In the genomic region with DNA sequence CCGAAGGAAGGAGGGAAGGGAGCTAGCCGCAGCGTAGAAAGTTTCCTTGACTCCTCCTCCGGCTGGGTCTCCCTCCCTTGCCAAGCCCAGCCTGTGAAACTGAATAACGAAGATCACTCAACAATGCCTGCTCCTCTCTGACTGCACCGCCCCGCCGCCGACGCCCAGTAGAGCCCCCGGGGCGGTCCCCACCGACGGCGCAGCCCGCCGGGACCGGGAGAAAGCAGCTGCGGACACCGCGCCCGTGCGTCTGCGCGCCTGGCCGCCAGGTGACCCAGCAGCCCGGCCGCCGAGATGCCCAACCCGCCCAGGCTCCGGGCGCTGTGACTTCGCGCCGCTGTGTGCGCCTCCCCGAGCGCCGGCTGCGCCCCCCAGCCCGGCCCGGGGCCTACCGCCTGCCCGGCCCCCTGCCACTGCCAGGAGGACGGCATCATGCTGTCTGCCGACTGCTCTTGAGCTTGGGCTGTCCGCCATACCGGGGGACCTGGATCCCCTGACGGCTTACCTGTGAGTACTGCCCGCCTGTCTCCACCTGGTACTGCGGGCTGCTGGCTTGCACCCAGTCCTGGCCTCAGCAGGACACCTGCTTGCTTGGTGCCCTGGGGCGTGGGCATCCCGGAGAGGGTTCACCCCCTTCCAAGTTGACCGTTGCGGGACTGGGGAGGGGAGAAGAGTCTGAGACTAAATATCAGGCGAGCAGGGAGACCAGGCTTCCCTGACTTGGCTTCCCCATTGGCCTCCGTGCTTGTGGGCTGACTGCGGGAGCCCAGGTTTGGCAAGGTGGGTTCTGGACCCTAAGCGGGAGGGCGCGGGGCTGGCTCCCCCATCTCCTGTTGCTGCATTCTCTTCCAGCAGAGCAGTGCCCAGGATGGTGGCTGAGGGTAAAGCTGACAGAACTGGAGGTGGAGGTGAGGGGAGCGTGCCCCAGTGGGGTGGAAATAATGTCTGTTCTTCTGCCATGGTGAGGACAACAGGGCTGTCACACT, we compare ENCODE assay signal across 8 cellular contexts. TPM values are rescaled to one million over a fixed set of nuclear protein-coding genes. Genes with fewer than 3 reads are reported as not detected.
DNase-seq lines count a peak whose midpoint lies in the region; ATAC-seq and TF ChIP-seq lines count a peak whose summit lies in the region.

No MANE protein-coding gene starts in this region.

- ATAC-seq in left colon (peak; percentile 60), HG02610 (IDR thresholded peaks at IDR 0.05; ENCODE audit: unreplicated experiment) (no peak)

- WGBS in tibial nerve, 2 donors: 33 to 37% methylated on average over 21 to 23 of the region's 62 CpGs

- no peaks in the 10 kb centered on the region for H3K9me3 ChIP-seq in tibial nerve

- H3K27ac ChIP-seq in brain microvascular endothelial cell (no peak overlapping the region), tibial nerve (peak overlapping the region in 2 of 4 donors; percentile 41 to 56)

- TF ChIP-seq POLR2A in tibial nerve (IDR thresholded peaks at IDR 0.05): no peak

- H3K27me3 ChIP-seq in brain microvascular endothelial cell (replicated peaks) (no peaks in the 10 kb centered on the region), tibial nerve (peaks cover 0 to 3% of the 10 kb centered on the region in 2 donors)

- H3K4me1 ChIP-seq in tibial nerve: peaks cover 0 to 32% (median 8%) of the 10 kb centered on the region in 4 donors

- intact Hi-C loops in left colon (cut with DNase I, micrococcal nuclease): no loop called here

- DNase-seq in AG10803 (ENCODE audit: low read depth) (peak; percentile 18), HK-2 (ENCODE audit: unreplicated experiment) (peak; percentile 60), brain microvascular endothelial cell (no peak), left colon (no peak), tibial nerve (ENCODE audit: low spot score in 2 of 2) (no peak), middle frontal gyrus (ENCODE audit: extremely low spot score, low spot score) (no peak), SIG-M5 (lab: John Stamatoyannopoulos, UW) (no peak)

- peak overlapping the region; percentile 53 for H3K4me3 ChIP-seq in AG10803 (ENCODE audit: low read length)
- peak overlapping the region; percentile 65 for H3K4me3 ChIP-seq in brain microvascular endothelial cell (ENCODE audit: low read depth, low read length)
- H3K4me3 ChIP-seq in tibial nerve: peak overlapping the region; percentile 24 to 54 (median 35)

- no peak for TF ChIP-seq EP300 in tibial nerve (IDR thresholded peaks at IDR 0.05)

- no peak for TF ChIP-seq CTCF in AG10803 (conservative IDR thresholded peaks at IDR 0.05; ENCODE audit: low read length)
- no peak for TF ChIP-seq CTCF in brain microvascular endothelial cell (IDR thresholded peaks at IDR 0.05; ENCODE audit: low read depth, low read length, missing control alignments)
- TF ChIP-seq CTCF in tibial nerve (IDR thresholded peaks at IDR 0.05): peak in 3 of 5 experiments; percentile 16 to 57 (median 54)

- in situ Hi-C loops in brain microvascular endothelial cell (cut with HindIII; ENCODE audit: low pct_ligation_motif_present, low sequenced_read_pairs): no loop called here

- no peaks in the 10 kb centered on the region for H3K36me3 ChIP-seq in brain microvascular endothelial cell (replicated peaks)
- no peaks in the 10 kb centered on the region for H3K36me3 ChIP-seq in tibial nerve

RNA-seq across cellular contexts. Expression of a gene that starts 26.2 kb away (rescaled TPM):
- total RNA-seq in left colon: 10 to 100 TPM; 74.3 to 81.7 TPM
- total RNA-seq in tibial nerve: 10 to 100 TPM; 67.9 to 81.8 (median 76.0) TPM

Comparison
In these comparisons a context has a peak if more than half of its experiments do, and no peak if none do; other contexts are left out.
1. DNase-seq: peak in AG10803 (single experiment) and HK-2 (single experiment); none in brain microvascular endothelial cell (single experiment), left colon (0 of 2), tibial nerve (0 of 2), middle frontal gyrus (single experiment) and SIG-M5 (single experiment).
2. CTCF ChIP-seq: peak in tibial nerve (3 of 5); none in AG10803 (single experiment) and brain microvascular endothelial cell (single experiment).
3. Peak in every context shown above with its lines, with median percentiles within 50 percentile points of each other: H3K4me3 ChIP-seq.